2 cellular contexts compared by ENCODE assay signal in genomic region chr1:158674302-158674701, GRCh38.
TF ChIP-seq lines count a peak whose summit lies in the region.

No MANE protein-coding gene starts in this region.

TF ChIP-seq in K562, 482 proteins besides CTCF, POLR2A, EP300 and RAD21:
- TF ChIP-seq WHSC1 (IDR thresholded peaks at IDR 0.05; ENCODE audit: low read length) (no peak), BACH1 (tag; IDR thresholded peaks at IDR 0.05) (no peak), ZBTB17 (CRISPR knock-in tag; IDR thresholded peaks at IDR 0.05) (no peak), ZNF778 (CRISPR knock-in tag; IDR thresholded peaks at IDR 0.05) (no peak), MNT (conservative IDR thresholded peaks at IDR 0.05) (no peak), NFIX (CRISPR knock-in tag; IDR thresholded peaks at IDR 0.05; ENCODE audit: low read depth) (peak; percentile 82), NFIC (IDR thresholded peaks at IDR 0.05) (peak; percentile 95)
TF ChIP-seq in K562: peak in this region for 2.

TF ChIP-seq in H1, 55 proteins besides CTCF, POLR2A, EP300 and RAD21:
- no peak for TF ChIP-seq SIN3A (conservative IDR thresholded peaks at IDR 0.05 in 1 of 2, IDR thresholded peaks at IDR 0.05 in 1 of 2; ENCODE audit: low read depth in 1 of 2, low read length in 2 of 2)
